In genomic region chr3:126524429-126524988, GRCh38 we compare ENCODE assay signal across 1 cellular context.
TF ChIP-seq lines count a peak whose summit lies in the region.

No MANE protein-coding gene starts in this region.

TF ChIP-seq in GM23338, 12 proteins besides CTCF, POLR2A, EP300 and RAD21 (continued from another document):
- TF ChIP-seq, protein P1, sequence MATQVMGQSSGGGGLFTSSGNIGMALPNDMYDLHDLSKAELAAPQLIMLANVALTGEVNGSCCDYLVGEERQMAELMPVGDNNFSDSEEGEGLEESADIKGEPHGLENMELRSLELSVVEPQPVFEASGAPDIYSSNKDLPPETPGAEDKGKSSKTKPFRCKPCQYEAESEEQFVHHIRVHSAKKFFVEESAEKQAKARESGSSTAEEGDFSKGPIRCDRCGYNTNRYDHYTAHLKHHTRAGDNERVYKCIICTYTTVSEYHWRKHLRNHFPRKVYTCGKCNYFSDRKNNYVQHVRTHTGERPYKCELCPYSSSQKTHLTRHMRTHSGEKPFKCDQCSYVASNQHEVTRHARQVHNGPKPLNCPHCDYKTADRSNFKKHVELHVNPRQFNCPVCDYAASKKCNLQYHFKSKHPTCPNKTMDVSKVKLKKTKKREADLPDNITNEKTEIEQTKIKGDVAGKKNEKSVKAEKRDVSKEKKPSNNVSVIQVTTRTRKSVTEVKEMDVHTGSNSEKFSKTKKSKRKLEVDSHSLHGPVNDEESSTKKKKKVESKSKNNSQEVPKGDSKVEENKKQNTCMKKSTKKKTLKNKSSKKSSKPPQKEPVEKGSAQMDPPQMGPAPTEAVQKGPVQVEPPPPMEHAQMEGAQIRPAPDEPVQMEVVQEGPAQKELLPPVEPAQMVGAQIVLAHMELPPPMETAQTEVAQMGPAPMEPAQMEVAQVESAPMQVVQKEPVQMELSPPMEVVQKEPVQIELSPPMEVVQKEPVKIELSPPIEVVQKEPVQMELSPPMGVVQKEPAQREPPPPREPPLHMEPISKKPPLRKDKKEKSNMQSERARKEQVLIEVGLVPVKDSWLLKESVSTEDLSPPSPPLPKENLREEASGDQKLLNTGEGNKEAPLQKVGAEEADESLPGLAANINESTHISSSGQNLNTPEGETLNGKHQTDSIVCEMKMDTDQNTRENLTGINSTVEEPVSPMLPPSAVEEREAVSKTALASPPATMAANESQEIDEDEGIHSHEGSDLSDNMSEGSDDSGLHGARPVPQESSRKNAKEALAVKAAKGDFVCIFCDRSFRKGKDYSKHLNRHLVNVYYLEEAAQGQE (IDR thresholded peaks at IDR 0.05; ENCODE audit: unreplicated experiment): no peak
- TF ChIP-seq POLR2AphosphoS5 (IDR thresholded peaks at IDR 0.05; ENCODE audit: low read depth): no peak
- TF ChIP-seq STAT1 (IDR thresholded peaks at IDR 0.05; ENCODE audit: unreplicated experiment): no peak
- no peak for TF ChIP-seq ZNF331 (CRISPR knock-in tag; IDR thresholded peaks at IDR 0.05; ENCODE audit: low read depth)
- TF ChIP-seq NANOG (IDR thresholded peaks at IDR 0.05; ENCODE audit: borderline replicate concordance): no peak
- TF ChIP-seq EZH2phosphoT487 (IDR thresholded peaks at IDR 0.05; ENCODE audit: unreplicated experiment): no peak
